Comparison of ENCODE assay signal across 13 cellular contexts in the genomic region with DNA sequence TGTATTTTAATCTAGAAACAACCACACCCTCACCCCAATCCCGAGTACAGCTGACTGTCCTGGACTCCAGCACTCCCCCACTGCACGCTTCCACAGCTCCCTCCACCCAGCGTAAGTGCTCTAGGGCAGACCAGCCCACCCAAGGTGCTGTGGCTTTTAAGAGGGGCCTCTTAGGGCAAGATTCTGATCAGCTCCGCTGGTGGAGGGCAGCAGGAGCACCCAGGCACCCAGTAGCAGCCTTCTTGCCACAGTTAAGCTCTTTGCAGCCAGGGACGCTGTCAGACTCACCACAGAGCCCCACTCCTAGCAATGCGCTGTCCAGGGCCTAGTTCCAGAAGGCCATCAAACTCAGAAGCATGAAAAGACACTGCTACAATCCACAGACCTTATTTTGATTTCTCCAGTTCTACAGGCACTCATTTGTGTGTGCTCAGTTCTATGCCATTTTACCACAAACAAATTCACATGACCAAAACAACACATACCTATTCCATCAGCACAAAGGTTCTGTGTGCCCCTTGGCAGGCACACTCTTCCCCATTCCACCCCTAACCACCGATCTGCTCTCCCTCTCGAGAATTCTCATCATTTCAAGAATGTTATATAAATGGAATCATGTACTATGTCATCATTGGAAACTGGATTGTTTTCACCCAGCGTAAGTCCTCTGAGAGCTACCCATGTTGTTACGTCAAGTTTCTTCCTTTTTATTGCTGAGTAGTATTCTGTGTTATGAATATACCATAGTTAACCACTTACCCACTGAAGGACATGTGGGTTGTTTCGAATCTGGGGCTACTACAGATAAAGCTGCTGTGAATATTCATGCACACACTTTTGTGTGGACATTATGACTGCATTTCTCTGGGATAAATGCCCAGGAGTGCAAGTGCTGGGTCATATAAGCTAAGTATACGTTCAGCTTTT. TPM values are rescaled to one million over a fixed set of nuclear protein-coding genes. Genes with fewer than 3 reads are reported as not detected.
DNase-seq lines count a peak whose midpoint lies in the region; ATAC-seq and TF ChIP-seq lines count a peak whose summit lies in the region.
"Had no signal": no experiment of that assay in that cellular context is flagged by ENCODE, and none has a peak within 500 bp of the region (broad histone marks: within the 10 kb centered on the region; RNA-seq: fewer than 3 reads in every experiment).

No MANE protein-coding gene starts in this region.

- no peak overlapping the region for H3K9ac ChIP-seq in Loucy (ENCODE audit: low read depth, low read length, poor library complexity, severe bottlenecking)

- POLR2A ChIA-PET in CD4-positive, alpha-beta memory T cell (lab: Charles Lee; ENCODE audit: partially characterized antibody), result interaction anchor here (1.1 to 1.5 kb wide), 3 partner anchors 9 to 68 kb away, joined by 3 to 10 read pairs (median 4); partner anchors contain the start of gene PTPN2
- POLR2A ChIA-PET in naive thymus-derived CD4-positive, alpha-beta T cell (lab: Charles Lee), result no interaction called here

- ATAC-seq in activated naive CD8-positive, alpha-beta T cell treated with anti-CD3 and anti-CD28 coated beads, Interleukin-2, amount 50 U/mL, for 24 hours, result no peak
- no peak for ATAC-seq in naive thymus-derived CD4-positive, alpha-beta T cell
- no peak for ATAC-seq in GM18873 (IDR thresholded peaks at IDR 0.05; ENCODE audit: low FRiP score, unreplicated experiment)
- ATAC-seq in HG02678 (IDR thresholded peaks at IDR 0.05; ENCODE audit: unreplicated experiment), result no peak
- ATAC-seq: right lobe of liver had no signal

- H3K4me2 ChIP-seq in Loucy (ENCODE audit: low read depth, low read length, poor library complexity, severe bottlenecking), result peak overlapping the region; percentile 15

- H3K9me2 ChIP-seq in Loucy (replicated peaks; ENCODE audit: low read depth, low read length), result no peaks in the 10 kb centered on the region

- no peak overlapping the region for H2AFZ ChIP-seq in Loucy (ENCODE audit: low read length)

- H3K4me3 Mint-ChIP-seq in CD4-positive, alpha-beta memory T cell, result peak overlapping the region in 6 of 8 donors; percentile 2 to 50 (median 14)
- no peak overlapping the region for H3K4me3 Mint-ChIP-seq in activated naive CD8-positive, alpha-beta T cell treated with anti-CD3 and anti-CD28 coated beads, Interleukin-2, amount 50 U/mL, for 24 hours
- H3K4me3 Mint-ChIP-seq in naive thymus-derived CD4-positive, alpha-beta T cell, result peak overlapping the region in 1 of 10 donors; percentile 10

- peaks cover 42% of the 10 kb centered on the region for H3K79me2 ChIP-seq in Loucy (ENCODE audit: insufficient read depth, low read length)

- no peaks in the 10 kb centered on the region for H3K9me3 Mint-ChIP-seq in CD4-positive, alpha-beta memory T cell
- no peaks in the 10 kb centered on the region for H3K9me3 Mint-ChIP-seq in activated naive CD8-positive, alpha-beta T cell treated with anti-CD3 and anti-CD28 coated beads, Interleukin-2, amount 50 U/mL, for 24 hours
- H3K9me3 Mint-ChIP-seq in naive thymus-derived CD4-positive, alpha-beta T cell, result peaks cover 0 to 5% (median 0%) of the 10 kb centered on the region in 11 donors

- no peaks in the 10 kb centered on the region for H3K27me3 ChIP-seq in CD4-positive, alpha-beta memory T cell (ENCODE audit: insufficient read depth, low read length)
- H3K27me3 ChIP-seq in Loucy (ENCODE audit: insufficient read depth, low read length, poor library complexity, severe bottlenecking) (no peaks in the 10 kb centered on the region), WERI-Rb-1 (ENCODE audit: insufficient read depth, low read depth, severe bottlenecking) (no peaks in the 10 kb centered on the region)
- H3K27me3 ChIP-seq in naive thymus-derived CD4-positive, alpha-beta T cell (ENCODE audit: control insufficient read depth in 2 of 2, insufficient read depth in 2 of 2, low read length in 2 of 2), result no peaks in the 10 kb centered on the region
- H3K27me3 ChIP-seq: right lobe of liver, suprapubic skin had no signal

- H3K36me3 ChIP-seq in CD4-positive, alpha-beta memory T cell (ENCODE audit: insufficient read depth, low read length), result no peaks in the 10 kb centered on the region
- peaks cover 1% of the 10 kb centered on the region; the same call in 1 of the 2 replicates for H3K36me3 ChIP-seq in Loucy (ENCODE audit: insufficient read depth, low read length)
- no peaks in the 10 kb centered on the region for H3K36me3 ChIP-seq in naive thymus-derived CD4-positive, alpha-beta T cell (ENCODE audit: control insufficient read depth in 2 of 3, insufficient read depth in 3 of 3, low read length in 3 of 3)
- no peaks in the 10 kb centered on the region for H3K36me3 ChIP-seq in WERI-Rb-1
- H3K36me3 ChIP-seq: right lobe of liver, suprapubic skin had no signal

- peaks cover 4 to 19% of the 10 kb centered on the region in 2 donors for H3K36me3 Mint-ChIP-seq in CD4-positive, alpha-beta memory T cell
- H3K36me3 Mint-ChIP-seq in activated naive CD8-positive, alpha-beta T cell treated with anti-CD3 and anti-CD28 coated beads, Interleukin-2, amount 50 U/mL, for 24 hours (ENCODE audit: low read depth), result peaks cover 25% of the 10 kb centered on the region
- H3K36me3 Mint-ChIP-seq in naive thymus-derived CD4-positive, alpha-beta T cell, result peaks cover 7 to 50% (median 17%) of the 10 kb centered on the region in 5 donors

- H3K27ac ChIP-seq in CD4-positive, alpha-beta memory T cell (ENCODE audit: low read depth, low read length), result peak overlapping the region; percentile 2
- H3K27ac ChIP-seq in naive thymus-derived CD4-positive, alpha-beta T cell (ENCODE audit: low read depth, low read length), result no peak overlapping the region
- no peak overlapping the region for H3K27ac ChIP-seq in WERI-Rb-1
- H3K27ac ChIP-seq: HL-60, right lobe of liver, suprapubic skin had no signal

- H3K4me1 Mint-ChIP-seq in CD4-positive, alpha-beta memory T cell, result peaks cover 58 to 87% (median 69%) of the 10 kb centered on the region in 4 donors
- H3K4me1 Mint-ChIP-seq in activated naive CD8-positive, alpha-beta T cell treated with anti-CD3 and anti-CD28 coated beads, Interleukin-2, amount 50 U/mL, for 24 hours, result peaks cover 72% of the 10 kb centered on the region
- peaks cover 43 to 87% (median 83%) of the 10 kb centered on the region in 7 donors for H3K4me1 Mint-ChIP-seq in naive thymus-derived CD4-positive, alpha-beta T cell

- H3K4me3 ChIP-seq in CD4-positive, alpha-beta memory T cell (ENCODE audit: low read length in 2 of 2), result no peak overlapping the region
- H3K4me3 ChIP-seq in Loucy (ENCODE audit: low read length, poor library complexity, severe bottlenecking) (no peak overlapping the region), WERI-Rb-1 (ENCODE audit: low read depth, low read length) (no peak overlapping the region)
- no peak overlapping the region for H3K4me3 ChIP-seq in naive thymus-derived CD4-positive, alpha-beta T cell (ENCODE audit: low read length)
- H3K4me3 ChIP-seq: right lobe of liver, suprapubic skin had no signal

- 0 out of 2 replicates have a peak, but pooled peaks cover 7% of the 10 kb centered on the region for H3F3A ChIP-seq in Loucy (ENCODE audit: low read depth)

- no peak for DNase-seq in CD4-positive, alpha-beta memory T cell
- no peak for DNase-seq in activated naive CD8-positive, alpha-beta T cell treated with anti-CD3 and anti-CD28 coated beads, Interleukin-2, amount 50 U/mL, for 24 hours
- no peak for DNase-seq in naive thymus-derived CD4-positive, alpha-beta T cell
- DNase-seq in WERI-Rb-1 (no peak), iPS-NIHi11 (ENCODE audit: low spot score) (no peak)
- DNase-seq: COR-L47, kidney, right lobe of liver had no signal

- CTCF ChIA-PET in CD4-positive, alpha-beta memory T cell (lab: Charles Lee; ENCODE audit: partially characterized antibody), result interaction anchor here (1.2 kb wide), 1 partner anchor 50 kb away, joined by 4 read pairs; no protein-coding TSS in a partner anchor
- CTCF ChIA-PET in naive thymus-derived CD4-positive, alpha-beta T cell (lab: Charles Lee), result no interaction called here

- H3K9me3 ChIP-seq in CD4-positive, alpha-beta memory T cell (ENCODE audit: control insufficient read depth in 1 of 2, low read length in 2 of 2), result no peaks in the 10 kb centered on the region
- H3K9me3 ChIP-seq in Loucy (ENCODE audit: insufficient read depth, low read depth, low read length) (no peaks in the 10 kb centered on the region), WERI-Rb-1 (ENCODE audit: severe bottlenecking) (no peaks in the 10 kb centered on the region)
- H3K9me3 ChIP-seq in naive thymus-derived CD4-positive, alpha-beta T cell (ENCODE audit: control insufficient read depth in 2 of 3, low read length in 3 of 3), result no peaks in the 10 kb centered on the region
- H3K9me3 ChIP-seq: right lobe of liver, suprapubic skin had no signal

- H4K20me1 ChIP-seq in Loucy (ENCODE audit: insufficient read depth, low read length, poor library complexity, severe bottlenecking), result no peaks in the 10 kb centered on the region

- intact Hi-C loops in CD4-positive, alpha-beta memory T cell (cut with micrococcal nuclease), result no loop called here
- intact Hi-C loops in naive thymus-derived CD4-positive, alpha-beta T cell (cut with micrococcal nuclease), result no loop called here

- TF ChIP-seq CTCF in Loucy (conservative IDR thresholded peaks at IDR 0.05; ENCODE audit: low read length) (no peak), WERI-Rb-1 (IDR thresholded peaks at IDR 0.05; ENCODE audit: low read depth, low read length) (no peak)

- H3K27ac Mint-ChIP-seq in CD4-positive, alpha-beta memory T cell, result peak overlapping the region; percentile 78 to 92 (median 85)
- peak overlapping the region; percentile 12 for H3K27ac Mint-ChIP-seq in activated naive CD8-positive, alpha-beta T cell treated with anti-CD3 and anti-CD28 coated beads, Interleukin-2, amount 50 U/mL, for 24 hours
- H3K27ac Mint-ChIP-seq in naive thymus-derived CD4-positive, alpha-beta T cell, result peak overlapping the region; percentile 8 to 76 (median 47)

- H3K27me3 Mint-ChIP-seq in CD4-positive, alpha-beta memory T cell, result no peaks in the 10 kb centered on the region
- H3K27me3 Mint-ChIP-seq in activated naive CD8-positive, alpha-beta T cell treated with anti-CD3 and anti-CD28 coated beads, Interleukin-2, amount 50 U/mL, for 24 hours, result no peaks in the 10 kb centered on the region
- no peaks in the 10 kb centered on the region for H3K27me3 Mint-ChIP-seq in naive thymus-derived CD4-positive, alpha-beta T cell

- peaks cover 59% of the 10 kb centered on the region for H3K4me1 ChIP-seq in CD4-positive, alpha-beta memory T cell (ENCODE audit: insufficient read depth, low read length)
- peaks cover 35% of the 10 kb centered on the region for H3K4me1 ChIP-seq in Loucy (ENCODE audit: insufficient read depth, low read length, poor library complexity, severe bottlenecking)
- peaks cover 26% of the 10 kb centered on the region in 2 donors for H3K4me1 ChIP-seq in naive thymus-derived CD4-positive, alpha-beta T cell (ENCODE audit: control insufficient read depth in 2 of 2, insufficient read depth in 2 of 2, low read length in 2 of 2)

RNA-seq across cellular contexts. Expression of gene PTPN2, which starts 40.4 kb away (rescaled TPM):
- total RNA-seq in CD4-positive, alpha-beta memory T cell, result 10 to 100 TPM; 65.5 to 69.2 TPM
- 10 to 100 TPM; 80.0 to 98.2 TPM for polyA plus RNA-seq in CD4-positive, alpha-beta memory T cell
- total RNA-seq in naive thymus-derived CD4-positive, alpha-beta T cell, result 10 to 100 TPM; 55.8 to 82.2 (median 76.2) TPM
- 10 to 100 TPM; 60.5 to 92.2 TPM for polyA plus RNA-seq in naive thymus-derived CD4-positive, alpha-beta T cell

Comparison
In these comparisons a context has a peak if more than half of its experiments do, and no peak if none do; other contexts are left out.
1. H3K27ac Mint-ChIP-seq: peak in every context shown above with its lines; median percentile 85 in CD4-positive, alpha-beta memory T cell; 47 in naive thymus-derived CD4-positive, alpha-beta T cell; 12 in activated naive CD8-positive, alpha-beta T cell treated with anti-CD3 and anti-CD28 coated beads, Interleukin-2, amount 50 U/mL, for 24 hours.